In genomic region chr16:55329791-55330190, GRCh38 we compare ENCODE assay signal across 26 cellular contexts. TPM values are rescaled to one million over a fixed set of nuclear protein-coding genes. Genes with fewer than 3 reads are reported as not detected.
"Had no signal": no experiment of that assay in that cellular context is flagged by ENCODE, and none has a peak within 500 bp of the region (broad histone marks: within the 10 kb centered on the region; RNA-seq: fewer than 3 reads in every experiment).

No MANE protein-coding gene starts in this region.

- H3K4me3 ChIP-seq: coronary artery, lower lobe of right lung, right atrium auricular region, sigmoid colon had no signal

- H3K27me3 ChIP-seq: right atrium auricular region had no signal

- H3K27ac ChIP-seq: coronary artery, left ventricle myocardium inferior, lower lobe of right lung, right atrium auricular region, sigmoid colon, stomach had no signal

- ATAC-seq: esophagus mucosa, lower lobe of right lung had no signal

- FAIRE-seq: frontal cortex, keratinocyte, small intestine, urothelium cell line had no signal

- H3K9me3 ChIP-seq: heart right ventricle, left ventricle myocardium inferior, lower lobe of right lung, right atrium auricular region, sigmoid colon, stomach had no signal

- DNase-seq: effector CD4-positive, alpha-beta T cell; heart right ventricle; hypothalamus; left cardiac atrium; left ventricle myocardium inferior; lower lobe of right lung; midbrain; naive B cell; posterior cingulate gyrus; sigmoid colon; small intestine; stimulated activated CD4-positive, alpha-beta T cell treated with anti-CD3 and anti-CD28 coated beads, Interleukin-12 subunit alpha, Interleukin-12 subunit beta, amount 100 ng/mL, for 4 hours; stimulated activated naive CD4-positive, alpha-beta T cell; stomach; trophoblast cell had no signal

- H3K36me3 ChIP-seq: left ventricle myocardium inferior, lower lobe of right lung, right atrium auricular region, sigmoid colon, stomach had no signal

RNA-seq across cellular contexts. Expression of gene IRX6, which starts 5.8 kb away (rescaled TPM):
- total RNA-seq: chondrocyte, dermis microvascular lymphatic vessel endothelial cell, fibroblast of lung, pulmonary artery endothelial cell, stomach had no signal
- polyA plus RNA-seq: fibroblast of lung, keratinocyte, neural cell had no signal
